23 cellular contexts compared by ENCODE assay signal in the genomic region with DNA sequence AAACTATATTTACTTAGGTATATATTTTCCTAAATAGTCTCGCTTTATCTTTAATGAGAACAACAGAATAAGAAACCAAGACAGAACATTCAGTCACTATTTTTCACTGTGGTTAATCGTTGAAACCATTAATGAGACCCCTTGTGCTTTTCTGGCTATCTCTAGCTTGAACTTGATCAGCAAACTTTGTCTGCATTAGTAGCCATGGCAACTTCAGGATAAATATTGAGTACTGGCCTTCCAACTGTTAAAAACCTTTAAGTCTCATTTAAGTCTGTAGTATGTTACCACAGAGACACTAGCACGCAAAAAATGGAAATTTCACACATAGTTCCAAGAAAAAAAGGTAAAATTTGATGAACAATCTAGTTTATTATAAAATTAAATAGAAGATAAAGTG.
"Had no signal": no experiment of that assay in that cellular context is flagged by ENCODE, and none has a peak within 500 bp of the region (broad histone marks: within the 10 kb centered on the region; RNA-seq: fewer than 3 reads in every experiment).

No MANE protein-coding gene starts in this region.

- H3K27me3 ChIP-seq: hepatocyte, neural progenitor cell, pancreas, spleen, tibial artery, upper lobe of left lung, uterus had no signal

- H3K9ac ChIP-seq: neural progenitor cell had no signal

- H3K4me3 ChIP-seq: coronary artery, hepatocyte, neural progenitor cell, pancreas, prostate gland, spleen, tibial artery, upper lobe of left lung, uterus had no signal

- H3K27me3 Mint-ChIP-seq: stimulated activated memory B cell treated with anti-CD40 and anti-IgM and Interleukin-4, amounts not matched to agents 10 μg/mL and 1 μg/mL and 100 μg/mL, for 72 hours; stimulated activated naive CD8-positive, alpha-beta T cell treated with anti-CD3 and anti-CD28 coated beads, Interleukin-15, Interleukin-2, amounts not matched to agents 100 ng/mL and 50 ng/mL, for 24 hours had no signal

- H3K27ac Mint-ChIP-seq: neural progenitor cell; stimulated activated memory B cell treated with anti-CD40 and anti-IgM and Interleukin-4, amounts not matched to agents 10 μg/mL and 1 μg/mL and 100 μg/mL, for 72 hours; stimulated activated naive CD8-positive, alpha-beta T cell treated with anti-CD3 and anti-CD28 coated beads, Interleukin-15, Interleukin-2, amounts not matched to agents 100 ng/mL and 50 ng/mL, for 24 hours had no signal

- H3K36me3 Mint-ChIP-seq: neural progenitor cell; stimulated activated memory B cell treated with anti-CD40 and anti-IgM and Interleukin-4, amounts not matched to agents 10 μg/mL and 1 μg/mL and 100 μg/mL, for 72 hours had no signal

- H3K27ac ChIP-seq: coronary artery, hepatocyte, neural progenitor cell, pancreas, prostate gland, spleen, tibial artery, upper lobe of left lung, uterus had no signal

- H3K79me2 ChIP-seq: hepatocyte had no signal

- H3K9me3 Mint-ChIP-seq: neural progenitor cell had no signal

- H3K4me3 Mint-ChIP-seq: natural killer cell; neural progenitor cell; stimulated activated memory B cell treated with anti-CD40 and anti-IgM and Interleukin-4, amounts not matched to agents 10 μg/mL and 1 μg/mL and 100 μg/mL, for 72 hours; stimulated activated naive CD8-positive, alpha-beta T cell treated with anti-CD3 and anti-CD28 coated beads, Interleukin-15, Interleukin-2, amounts not matched to agents 100 ng/mL and 50 ng/mL, for 24 hours had no signal

- ATAC-seq: left colon; left ventricle myocardium superior; natural killer cell; sciatic nerve; stimulated activated memory B cell treated with anti-CD40 and anti-IgM and Interleukin-4, amounts not matched to agents 10 μg/mL and 1 μg/mL and 100 μg/mL, for 72 hours had no signal

- DNase-seq: effector CD4-positive, alpha-beta T cell; foreskin melanocyte; head of caudate nucleus; left colon; left ventricle myocardium superior; natural killer cell; occipital lobe; pancreas; retina; spleen; stimulated activated CD4-positive, alpha-beta T cell treated with anti-CD3 and anti-CD28 coated beads, Interleukin-15, amount 100 ng/mL, for 24 hours; stimulated activated CD4-positive, alpha-beta T cell treated with anti-CD3 and anti-CD28 coated beads, Interleukin-1b, Interleukin-23, amount 100 ng/mL, for 48 hours; stimulated activated CD4-positive, alpha-beta T cell treated with anti-CD3 and anti-CD28 coated beads, Interleukin-4, amount 100 ng/mL, for 24 hours; tibial artery; upper lobe of left lung; uterus had no signal

- H3K36me3 ChIP-seq: neural progenitor cell, pancreas, prostate gland, spleen, tibial artery, upper lobe of left lung, uterus had no signal

- H3K4me2 ChIP-seq: hepatocyte, neural progenitor cell had no signal

- H3K4me1 Mint-ChIP-seq: neural progenitor cell; stimulated activated memory B cell treated with anti-CD40 and anti-IgM and Interleukin-4, amounts not matched to agents 10 μg/mL and 1 μg/mL and 100 μg/mL, for 72 hours had no signal

- H3K4me1 ChIP-seq: neural progenitor cell, pancreas, prostate gland, spleen, tibial artery, upper lobe of left lung, uterus had no signal
